In the genomic region with DNA sequence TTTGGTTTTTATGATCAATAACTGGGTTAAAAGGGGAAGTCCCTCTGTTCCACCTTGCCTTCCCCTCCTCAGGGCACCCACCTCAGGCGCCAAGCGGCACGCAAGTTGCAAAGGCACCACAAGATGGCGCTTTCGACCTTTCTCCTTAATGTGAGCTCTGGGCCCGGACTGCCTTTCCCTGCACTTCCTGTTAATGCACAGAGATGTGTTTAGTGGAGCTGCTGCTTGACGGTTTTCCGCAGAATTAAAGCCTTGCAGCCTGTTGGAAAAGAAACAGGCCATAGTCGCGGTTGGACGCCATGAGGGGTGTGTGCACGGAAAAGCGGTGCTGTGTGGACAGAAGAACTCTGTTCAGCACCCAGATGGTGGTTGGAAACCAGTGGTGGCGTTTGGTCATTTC, we compare ENCODE assay signal across 9 cellular contexts. TPM values are rescaled to one million over a fixed set of nuclear protein-coding genes. Genes with fewer than 3 reads are reported as not detected.
A peak's percentile ranks its signal among the peaks of the same experiment; 100 is the strongest.
DNase-seq lines count a peak whose midpoint lies in the region; ATAC-seq and TF ChIP-seq lines count a peak whose summit lies in the region.
"Had no signal": no experiment of that assay in that cellular context is flagged by ENCODE, and none has a peak within 500 bp of the region (broad histone marks: within the 10 kb centered on the region; RNA-seq: fewer than 3 reads in every experiment).

No MANE protein-coding gene starts in this region.

- no peaks in the 10 kb centered on the region for H3K9me3 Mint-ChIP-seq in central memory CD8-positive, alpha-beta T cell

- H3K27me3 ChIP-seq in liver (ENCODE audit: control insufficient read depth in 4 of 4, insufficient read depth in 4 of 4, low read length in 3 of 4), result peaks cover 0 to 2% (median 0%) of the 10 kb centered on the region in 4 donors

- no peak overlapping the region for H3K27ac ChIP-seq in liver (ENCODE audit: low read depth in 1 of 2, low read length in 2 of 2)

- WGBS in liver, result 18% methylated on average over 14 of the region's 14 CpGs

- peak; percentile 98 for ATAC-seq in GM18867 (IDR thresholded peaks at IDR 0.05; ENCODE audit: unreplicated experiment)
- ATAC-seq in HG03064 (IDR thresholded peaks at IDR 0.05; ENCODE audit: low read depth, unreplicated experiment), result peak; percentile 88
- peak; percentile 66 for ATAC-seq in central memory CD8-positive, alpha-beta T cell (replicated peaks; ENCODE audit: extremely low read depth, poor library complexity, severe bottlenecking)

- H3K36me3 Mint-ChIP-seq in central memory CD8-positive, alpha-beta T cell (ENCODE audit: insufficient read depth), result peaks cover 1% of the 10 kb centered on the region

- TF ChIP-seq RAD21 in liver (IDR thresholded peaks at IDR 0.05), result peak; percentile 80 to 90

- H3K4me3 ChIP-seq in WI38 (ENCODE audit: low read depth, low read length) (no peak overlapping the region), liver (ENCODE audit: low read depth in 1 of 3, low read length in 3 of 3) (no peak overlapping the region)

- peaks cover 49% of the 10 kb centered on the region for H3K27me3 Mint-ChIP-seq in central memory CD8-positive, alpha-beta T cell

- peaks cover 0 to 7% (median 0%) of the 10 kb centered on the region in 4 donors for H3K4me1 ChIP-seq in liver (ENCODE audit: control insufficient read depth in 4 of 4, insufficient read depth in 4 of 4, low read length in 3 of 4)

- DNase-seq in AML-193 (lab: John Stamatoyannopoulos, UW) (peak; percentile 70 to 76), NCI-H2171 (lab: John Stamatoyannopoulos, UW) (peak; percentile 65)
- peak in 1 of 2 donors; percentile 23 for DNase-seq in central memory CD8-positive, alpha-beta T cell (ENCODE audit: low spot score in 2 of 2)
- peak; percentile 66 to 69 (median 67) for DNase-seq in stimulated activated CD4-positive, alpha-beta T cell treated with anti-CD3 and anti-CD28 coated beads, TNF-alpha, amount 100 ng/mL, for 48 hours (ENCODE audit: low read depth in 3 of 3)

- no peak overlapping the region for H3K9ac ChIP-seq in liver (ENCODE audit: low read depth in 1 of 2, low read length in 2 of 2)

- TF ChIP-seq CTCF in WI38 (IDR thresholded peaks at IDR 0.05; ENCODE audit: low read depth, low read length) (peak; percentile 83), liver (IDR thresholded peaks at IDR 0.05; ENCODE audit: low read depth, low read length, missing input control) (peak; percentile 75)

- H3K4me3 Mint-ChIP-seq in central memory CD8-positive, alpha-beta T cell, result no peak overlapping the region
- H3K4me3 Mint-ChIP-seq: IgD-negative memory B cell had no signal

- H3K4me1 Mint-ChIP-seq in central memory CD8-positive, alpha-beta T cell, result peaks cover 8% of the 10 kb centered on the region

- H3K36me3 ChIP-seq in liver (ENCODE audit: control insufficient read depth in 4 of 4, insufficient read depth in 3 of 4, low read depth in 1 of 4, low read length in 3 of 4), result no peaks in the 10 kb centered on the region

- H3K9me3 ChIP-seq in liver (ENCODE audit: control insufficient read depth in 4 of 4, low read length in 3 of 4), result no peaks in the 10 kb centered on the region

- no peak overlapping the region for H3K27ac Mint-ChIP-seq in central memory CD8-positive, alpha-beta T cell (ENCODE audit: low read depth)
- H3K27ac Mint-ChIP-seq: IgD-negative memory B cell had no signal

TF ChIP-seq in liver, 16 proteins besides CTCF, POLR2A, EP300 and RAD21:
- TF ChIP-seq, protein P1, sequence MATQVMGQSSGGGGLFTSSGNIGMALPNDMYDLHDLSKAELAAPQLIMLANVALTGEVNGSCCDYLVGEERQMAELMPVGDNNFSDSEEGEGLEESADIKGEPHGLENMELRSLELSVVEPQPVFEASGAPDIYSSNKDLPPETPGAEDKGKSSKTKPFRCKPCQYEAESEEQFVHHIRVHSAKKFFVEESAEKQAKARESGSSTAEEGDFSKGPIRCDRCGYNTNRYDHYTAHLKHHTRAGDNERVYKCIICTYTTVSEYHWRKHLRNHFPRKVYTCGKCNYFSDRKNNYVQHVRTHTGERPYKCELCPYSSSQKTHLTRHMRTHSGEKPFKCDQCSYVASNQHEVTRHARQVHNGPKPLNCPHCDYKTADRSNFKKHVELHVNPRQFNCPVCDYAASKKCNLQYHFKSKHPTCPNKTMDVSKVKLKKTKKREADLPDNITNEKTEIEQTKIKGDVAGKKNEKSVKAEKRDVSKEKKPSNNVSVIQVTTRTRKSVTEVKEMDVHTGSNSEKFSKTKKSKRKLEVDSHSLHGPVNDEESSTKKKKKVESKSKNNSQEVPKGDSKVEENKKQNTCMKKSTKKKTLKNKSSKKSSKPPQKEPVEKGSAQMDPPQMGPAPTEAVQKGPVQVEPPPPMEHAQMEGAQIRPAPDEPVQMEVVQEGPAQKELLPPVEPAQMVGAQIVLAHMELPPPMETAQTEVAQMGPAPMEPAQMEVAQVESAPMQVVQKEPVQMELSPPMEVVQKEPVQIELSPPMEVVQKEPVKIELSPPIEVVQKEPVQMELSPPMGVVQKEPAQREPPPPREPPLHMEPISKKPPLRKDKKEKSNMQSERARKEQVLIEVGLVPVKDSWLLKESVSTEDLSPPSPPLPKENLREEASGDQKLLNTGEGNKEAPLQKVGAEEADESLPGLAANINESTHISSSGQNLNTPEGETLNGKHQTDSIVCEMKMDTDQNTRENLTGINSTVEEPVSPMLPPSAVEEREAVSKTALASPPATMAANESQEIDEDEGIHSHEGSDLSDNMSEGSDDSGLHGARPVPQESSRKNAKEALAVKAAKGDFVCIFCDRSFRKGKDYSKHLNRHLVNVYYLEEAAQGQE (IDR thresholded peaks at IDR 0.05), result no peak
- no peak for TF ChIP-seq YY1 (IDR thresholded peaks at IDR 0.05)

RNA-seq across cellular contexts. Expression of a gene that starts 17.9 kb away (rescaled TPM):
- total RNA-seq in liver, result 1 to 10 TPM; 2.7 to 6.1 TPM
- polyA plus RNA-seq in liver, result 10 to 100 TPM; 10.4 to 13.7 TPM
- polyA plus RNA-seq: IgD-negative memory B cell had no signal

RNA-seq across cellular contexts. Expression of a gene that starts 25.1 kb away (rescaled TPM):
- total RNA-seq in liver, result not detected
- not detected for polyA plus RNA-seq in liver
- polyA plus RNA-seq: IgD-negative memory B cell had no signal
